In the genomic region with DNA sequence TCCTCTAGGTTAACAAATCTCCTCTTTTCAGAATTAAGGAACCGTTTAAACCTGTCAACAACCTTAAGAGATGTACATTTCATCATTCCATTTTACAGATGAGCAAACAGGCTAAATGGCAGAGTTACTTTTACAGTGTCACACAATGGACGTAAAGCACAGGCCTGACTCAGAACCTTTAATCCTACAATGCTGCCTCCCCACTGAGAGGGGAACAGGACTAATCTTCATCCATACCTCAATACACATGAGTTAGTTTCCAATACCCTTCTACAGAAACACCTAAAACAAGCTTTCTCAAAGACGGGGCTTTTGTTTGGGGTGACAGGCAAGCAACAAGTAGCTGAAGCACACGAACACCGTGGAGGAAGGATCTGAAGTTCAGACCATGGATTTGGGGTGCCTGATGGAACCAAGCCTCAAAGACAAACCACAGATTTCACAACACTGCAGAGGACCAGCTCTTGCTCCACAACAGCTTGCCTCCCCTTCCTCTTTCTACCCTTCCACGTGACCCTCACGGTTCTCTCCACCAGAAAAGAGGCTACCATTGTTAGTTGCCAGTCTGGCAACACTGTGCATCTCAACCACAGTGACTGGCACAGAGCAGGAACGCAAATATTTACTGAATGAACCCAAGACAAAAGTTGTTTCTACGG, we compare ENCODE assay signal across 1 cellular context.
TF ChIP-seq lines count a peak whose summit lies in the region.

No MANE protein-coding gene starts in this region.

TF ChIP-seq in IMR-90, 13 proteins besides CTCF, POLR2A, EP300 and RAD21 (continued from another document):
- TF ChIP-seq USF2 (IDR thresholded peaks at IDR 0.05; ENCODE audit: low read depth, low read length) (no peak), SMC3 (IDR thresholded peaks at IDR 0.05; ENCODE audit: low read depth, low read length) (no peak)
